In the genomic region with DNA sequence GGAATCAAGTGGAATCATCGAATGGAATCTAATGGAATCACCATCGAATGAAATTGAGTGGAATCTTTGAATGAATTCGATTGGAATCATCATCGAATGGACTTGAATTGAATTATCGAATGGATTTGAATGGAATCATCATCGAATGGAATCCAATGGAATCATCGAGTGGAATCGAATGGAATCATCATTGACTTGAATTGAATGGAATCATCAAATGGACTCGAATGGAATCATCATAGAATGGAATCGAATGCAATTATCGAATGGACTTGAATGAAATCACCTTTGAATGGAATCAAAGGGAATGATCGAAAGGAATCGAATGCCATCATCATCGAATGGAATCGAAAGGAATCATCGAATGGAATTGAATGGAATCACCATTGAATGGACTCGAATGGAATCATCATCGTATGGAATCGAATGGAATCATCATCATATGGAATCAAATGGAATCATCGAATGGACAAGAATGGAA, we compare ENCODE assay signal across 8 cellular contexts.
DNase-seq lines count a peak whose midpoint lies in the region; ATAC-seq and TF ChIP-seq lines count a peak whose summit lies in the region.
"Not testable (repeated sequence)": the region's sequence is repeated elsewhere in the genome, so short reads cannot be mapped to it uniquely, and the experiment has no call there.

No MANE protein-coding gene starts in this region.

- intact Hi-C loops in mammary epithelial cell (cut with micrococcal nuclease); head of caudate nucleus (cut with DNase I): not testable (repeated sequence)

- H3K27ac ChIP-seq in mammary epithelial cell (ENCODE audit: insufficient read depth, low read depth, low read length): not testable (repeated sequence)

- TF ChIP-seq CTCF in mammary epithelial cell (conservative IDR thresholded peaks at IDR 0.05 in 1 of 2, IDR thresholded peaks at IDR 0.05 in 1 of 2; ENCODE audit: extremely low read depth in 1 of 2, insufficient read depth in 1 of 2, low read depth in 1 of 2, low read length in 2 of 2): not testable (repeated sequence)

- in situ Hi-C loops in mammary epithelial cell (cut with MboI; ENCODE audit: low sequenced_read_pairs in 2 of 2): not testable (repeated sequence)

- not testable (repeated sequence) for H3K4me3 Mint-ChIP-seq in naive B cell

- not testable (repeated sequence) for H3K79me2 ChIP-seq in mammary epithelial cell (ENCODE audit: insufficient read depth, low read length)

- CTCF ChIA-PET in mammary epithelial cell (lab: Charles Lee; ENCODE audit: low non-redundant PET): not testable (repeated sequence)

- peaks cover 5 to 13% of the 10 kb centered on the region in 2 donors for H3K36me3 Mint-ChIP-seq in naive B cell

- BruUV-seq in mammary epithelial cell (replicated peaks; lab: Mats Ljungman, UMichigan): not testable (repeated sequence)

- peaks cover 17% of the 10 kb centered on the region for H3K9me3 ChIP-seq in mammary epithelial cell (replicated peaks; ENCODE audit: insufficient read depth, low read length)

- H4K20me1 ChIP-seq in mammary epithelial cell (ENCODE audit: insufficient read depth, low read length): not testable (repeated sequence)

- not testable (repeated sequence) for H3K4me2 ChIP-seq in mammary epithelial cell (ENCODE audit: insufficient read depth, low read depth, low read length)

- H3K9ac ChIP-seq in mammary epithelial cell (ENCODE audit: insufficient read depth, low read length): not testable (repeated sequence)

- H3K27me3 ChIP-seq in mammary epithelial cell (ENCODE audit: insufficient read depth, low read length): not testable (repeated sequence)

- not testable (repeated sequence) for H3K27ac Mint-ChIP-seq in naive B cell

- not testable (repeated sequence) for H2AFZ ChIP-seq in mammary epithelial cell (ENCODE audit: low read depth, low read length)

- not testable (repeated sequence) for ATAC-seq in naive B cell (ENCODE audit: low read depth in 2 of 2)

- not testable (repeated sequence) for H3K4me1 Mint-ChIP-seq in naive B cell

- H3K27me3 Mint-ChIP-seq in naive B cell: not testable (repeated sequence)

- not testable (repeated sequence) for H3K4me3 ChIP-seq in mammary epithelial cell (replicated peaks in 1 of 3; ENCODE audit: insufficient read depth in 1 of 3, low read depth in 2 of 3, low read length in 3 of 3)

- H3K9me3 Mint-ChIP-seq in naive B cell: peaks cover 11 to 23% (median 19%) of the 10 kb centered on the region in 7 donors

- DNase-seq in GM04504 (ENCODE audit: low read depth) (peak; percentile 36), RKO (ENCODE audit: low spot score) (peak; percentile 67), mammary epithelial cell (peak; percentile 98), head of caudate nucleus (peak in 30 of 42 donors; percentile 10 to 95 (median 62)), naive B cell (peak; percentile 76), ureter (ENCODE audit: low spot score) (peak; percentile 98)
- DNase-seq in activated CD8-positive, alpha-beta memory T cell treated with anti-CD3 and anti-CD28 coated beads, Interleukin-2, amount 50 U/mL, for 1 hour (ENCODE audit: extremely low read depth): peak; percentile 54
- peak; percentile 25 to 85 (median 49) for DNase-seq in stimulated activated CD4-positive, alpha-beta T cell treated with anti-CD3 and anti-CD28 coated beads, Interleukin-1b, Interleukin-23, amount 100 ng/mL, for 24 hours (ENCODE audit: low read depth in 4 of 4, low spot score in 1 of 4)

- dilution Hi-C loops in mammary epithelial cell (cut with HindIII; ENCODE audit: low sequenced_read_pairs): not testable (repeated sequence)

- 70% methylated on average over 20 of the region's 20 CpGs for WGBS in mammary epithelial cell (ENCODE audit: low coverage, missing lambda C conversion rate)

- H3K36me3 ChIP-seq in mammary epithelial cell (ENCODE audit: insufficient read depth, low read length): not testable (repeated sequence)

- not testable (repeated sequence) for H3K4me1 ChIP-seq in mammary epithelial cell (ENCODE audit: insufficient read depth, low read length)

Comparison
In these comparisons a context has a peak if more than half of its experiments do, and no peak if none do; other contexts are left out.
1. DNase-seq: peak in every context shown above with its lines; median percentile 98 in mammary epithelial cell; 98 in ureter; 76 in naive B cell; 67 in RKO; 62 in head of caudate nucleus; 54 in activated CD8-positive, alpha-beta memory T cell treated with anti-CD3 and anti-CD28 coated beads, Interleukin-2, amount 50 U/mL, for 1 hour; 49 in stimulated activated CD4-positive, alpha-beta T cell treated with anti-CD3 and anti-CD28 coated beads, Interleukin-1b, Interleukin-23, amount 100 ng/mL, for 24 hours; 36 in GM04504.